ENCODE assay signal across 20 cellular contexts in genomic region chr10:96846926-96847325, GRCh38. TPM values are rescaled to one million over a fixed set of nuclear protein-coding genes. Genes with fewer than 3 reads are reported as not detected.
DNase-seq lines count a peak whose midpoint lies in the region; ATAC-seq, FAIRE-seq and TF ChIP-seq lines count a peak whose summit lies in the region.
"Had no signal": no experiment of that assay in that cellular context is flagged by ENCODE, and none has a peak within 500 bp of the region (broad histone marks: within the 10 kb centered on the region; RNA-seq: fewer than 3 reads in every experiment).

No MANE protein-coding gene starts in this region.

- ATAC-seq in PC-3 (no peak), GM21360 (IDR thresholded peaks at IDR 0.05; ENCODE audit: unreplicated experiment) (no peak), HepG2 (no peak)
- no peak for ATAC-seq in activated naive CD4-positive, alpha-beta T cell treated with anti-CD3 and anti-CD28 coated beads, Interleukin-2, amount 50 U/mL, for 72 hours

- H4K20me1 ChIP-seq in PC-3 (ENCODE audit: low read length) (peaks cover 37% of the 10 kb centered on the region), HepG2 (ENCODE audit: insufficient read depth, low read length) (peaks cover 17% of the 10 kb centered on the region)

- H3K27me3 Mint-ChIP-seq in CD14-positive monocyte (ENCODE audit: low read depth in 3 of 3) (no peaks in the 10 kb centered on the region), endodermal cell (ENCODE audit: insufficient read depth) (no peaks in the 10 kb centered on the region)

- H3K27me3 ChIP-seq in PC-3 (ENCODE audit: low read length), result no peaks in the 10 kb centered on the region
- no peaks in the 10 kb centered on the region for H3K27me3 ChIP-seq in endodermal cell (ENCODE audit: control insufficient read depth, insufficient read depth, low read length, poor library complexity, severe bottlenecking)
- no peaks in the 10 kb centered on the region for H3K27me3 ChIP-seq in prostate gland (replicated peaks; ENCODE audit: insufficient read depth)
- no peaks in the 10 kb centered on the region for H3K27me3 ChIP-seq in HepG2 (ENCODE audit: control insufficient read depth in 1 of 2, insufficient read depth in 2 of 2, low read length in 2 of 2)
- H3K27me3 ChIP-seq: BLaER1 treated with 17β-estradiol and CSF1 and Interleukin-3, amounts not matched to agents 10 nM and 100 nM; SJCRH30 had no signal

- H3K4me1 ChIP-seq in PC-3 (ENCODE audit: insufficient read depth, low read length) (peaks cover 29% of the 10 kb centered on the region), endodermal cell (ENCODE audit: control insufficient read depth, insufficient read depth, low read length) (no peaks in the 10 kb centered on the region), prostate gland (replicated peaks) (peaks cover 15% of the 10 kb centered on the region), HepG2 (ENCODE audit: insufficient read depth, low read length) (peaks cover 70% of the 10 kb centered on the region)
- H3K4me1 ChIP-seq: SJCRH30 had no signal

- no peak for TF ChIP-seq EP300 in HepG2 (IDR thresholded peaks at IDR 0.05; ENCODE audit: low read depth in 2 of 2, low read length in 2 of 2)
- no peak for TF ChIP-seq EP300 in HepG2 (CRISPR knock-in tag; IDR thresholded peaks at IDR 0.05; ENCODE audit: borderline replicate concordance)

- H3K4me1 Mint-ChIP-seq in CD14-positive monocyte (peaks cover 24% of the 10 kb centered on the region), endodermal cell (peaks cover 8% of the 10 kb centered on the region)

- no peaks in the 10 kb centered on the region for H3F3A ChIP-seq in PC-3 (ENCODE audit: low read length, unreplicated experiment)

- TF ChIP-seq CTCF in CD14-positive monocyte (IDR thresholded peaks at IDR 0.05) (no peak), PC-3 (conservative IDR thresholded peaks at IDR 0.05; ENCODE audit: low read depth, low read length) (no peak), endodermal cell (conservative IDR thresholded peaks at IDR 0.05) (no peak), prostate gland (IDR thresholded peaks at IDR 0.05) (no peak), HepG2 (CRISPR knock-in tag; IDR thresholded peaks at IDR 0.05) (no peak)

- peak overlapping the region; percentile 52 for H3K4me2 ChIP-seq in PC-3 (ENCODE audit: low read length)
- no peak overlapping the region for H3K4me2 ChIP-seq in HepG2 (ENCODE audit: low read depth, low read length)

- H3K9me3 ChIP-seq in PC-3 (ENCODE audit: low read length), result no peaks in the 10 kb centered on the region
- no peaks in the 10 kb centered on the region for H3K9me3 ChIP-seq in endodermal cell (ENCODE audit: control insufficient read depth, low read length)
- no peaks in the 10 kb centered on the region for H3K9me3 ChIP-seq in prostate gland
- no peaks in the 10 kb centered on the region for H3K9me3 ChIP-seq in HepG2 (ENCODE audit: low read length)
- H3K9me3 ChIP-seq: Caco-2, SJCRH30 had no signal

- no peaks in the 10 kb centered on the region for H3K36me3 ChIP-seq in PC-3 (ENCODE audit: low read depth, low read length)
- H3K36me3 ChIP-seq in endodermal cell (ENCODE audit: control insufficient read depth, insufficient read depth, low read length), result peaks cover 10% of the 10 kb centered on the region
- H3K36me3 ChIP-seq in prostate gland, result no peaks in the 10 kb centered on the region
- H3K36me3 ChIP-seq in HepG2 (replicated peaks in 1 of 2; ENCODE audit: control insufficient read depth in 1 of 2, insufficient read depth in 2 of 2, low read length in 2 of 2), result peaks cover 0 to 2% of the 10 kb centered on the region in 2 experiments; a peak in 4 of 5 replicates
- H3K36me3 ChIP-seq: SJCRH30 had no signal

- no peaks in the 10 kb centered on the region for H3K9me3 Mint-ChIP-seq in CD14-positive monocyte
- no peaks in the 10 kb centered on the region for H3K9me3 Mint-ChIP-seq in endodermal cell
- H3K9me3 Mint-ChIP-seq in activated naive CD4-positive, alpha-beta T cell treated with anti-CD3 and anti-CD28 coated beads, Interleukin-2, amount 50 U/mL, for 72 hours, result no peaks in the 10 kb centered on the region

- no peak for FAIRE-seq in HepG2 (lab: Jason Lieb, UNC)
- FAIRE-seq: A204.1 had no signal

- WGBS in endodermal cell (ENCODE audit: insufficient coverage in 1 of 2, insufficient read length in 1 of 2), 2 experiments, result 96 to 97% methylated on average over 4 to 5 of the region's 5 CpGs
- 85% methylated on average over 5 of the region's 5 CpGs for WGBS in prostate gland
- WGBS in HepG2 (ENCODE audit: low lambda C conversion rate), result 97% methylated on average over 5 of the region's 5 CpGs

- H3K27ac ChIP-seq in PC-3 (ENCODE audit: low read length), result 0 out of 2 replicates have a peak overlapping the region, but pooled peaks have one; percentile 7
- H3K27ac ChIP-seq in endodermal cell (ENCODE audit: low read depth, low read length), result no peak overlapping the region
- H3K27ac ChIP-seq in prostate gland, result peak overlapping the region; percentile 37 to 58
- no peak overlapping the region for H3K27ac ChIP-seq in HepG2 (ENCODE audit: extremely low read length, insufficient read depth, low read length)
- H3K27ac ChIP-seq: BLaER1 treated with 17β-estradiol and CSF1 and Interleukin-3, amounts not matched to agents 10 nM and 100 nM; RWPE1; SJCRH30 had no signal

- H3K36me3 Mint-ChIP-seq in CD14-positive monocyte (peaks cover 13 to 20% of the 10 kb centered on the region in 2 donors), endodermal cell (ENCODE audit: low read depth) (peaks cover 21% of the 10 kb centered on the region)
- H3K36me3 Mint-ChIP-seq in activated naive CD4-positive, alpha-beta T cell treated with anti-CD3 and anti-CD28 coated beads, Interleukin-2, amount 50 U/mL, for 72 hours, result peaks cover 5 to 23% of the 10 kb centered on the region in 2 donors

- H3K27ac Mint-ChIP-seq in CD14-positive monocyte (peak overlapping the region in 5 of 7 donors; percentile 16 to 82 (median 69)), endodermal cell (peak overlapping the region; percentile 23)
- no peak overlapping the region for H3K27ac Mint-ChIP-seq in activated naive CD4-positive, alpha-beta T cell treated with anti-CD3 and anti-CD28 coated beads, Interleukin-2, amount 50 U/mL, for 72 hours

- CTCF ChIA-PET in PC-3 (lab: Charles Lee), result no interaction called here
- CTCF ChIA-PET in HepG2 (lab: Yijun Ruan, JAX; ENCODE audit: low intra/inter-chr PET ratio, low total read pairs), result no interaction called here

- POLR2A ChIA-PET in PC-3 (lab: Charles Lee; ENCODE audit: unreplicated experiment), result no interaction called here
- POLR2A ChIA-PET in HepG2 (lab: Yijun Ruan, JAX), result no interaction called here

- no peak overlapping the region for H3K4me3 ChIP-seq in PC-3 (ENCODE audit: low read length)
- no peak overlapping the region for H3K4me3 ChIP-seq in endodermal cell (ENCODE audit: low read length)
- no peak overlapping the region for H3K4me3 ChIP-seq in prostate gland
- no peak overlapping the region for H3K4me3 ChIP-seq in HepG2 (replicated peaks in 1 of 3; ENCODE audit: insufficient read depth in 1 of 3, low read depth in 2 of 3, low read length in 3 of 3)
- H3K4me3 ChIP-seq: BLaER1 treated with 17β-estradiol and CSF1 and Interleukin-3, amounts not matched to agents 10 nM and 100 nM; SJCRH30 had no signal

- H3K79me2 ChIP-seq in PC-3 (ENCODE audit: low read length) (peaks cover 96% of the 10 kb centered on the region), HepG2 (ENCODE audit: insufficient read depth, low read length) (peaks cover 94% of the 10 kb centered on the region)

- no peaks in the 10 kb centered on the region for H3K9me2 ChIP-seq in PC-3 (replicated peaks; ENCODE audit: low read length)

- H3K9ac ChIP-seq in PC-3 (ENCODE audit: low read length), result no peak overlapping the region
- H3K9ac ChIP-seq in endodermal cell (ENCODE audit: extremely low read depth, low read length, poor library complexity, severe bottlenecking), result no peak overlapping the region
- no peak overlapping the region for H3K9ac ChIP-seq in HepG2 (ENCODE audit: insufficient read depth, low read depth, low read length)

- in situ Hi-C loops in HepG2 (cut with HindIII; ENCODE audit: extremely low pct_ligation_motif_present, low pct_unique_long_range_greater_than_20kb), result no loop called here

- H2AFZ ChIP-seq in PC-3 (ENCODE audit: low read length), result no peak overlapping the region
- H2AFZ ChIP-seq in HepG2 (ENCODE audit: low read length), result no peak overlapping the region

- TF ChIP-seq POLR2A in prostate gland (IDR thresholded peaks at IDR 0.05), result no peak
- no peak for TF ChIP-seq POLR2A in HepG2 (IDR thresholded peaks at IDR 0.05; ENCODE audit: insufficient read depth in 1 of 2, low read depth in 2 of 2, low read length in 2 of 2)

- no peak for TF ChIP-seq RAD21 in HepG2 (CRISPR knock-in tag; IDR thresholded peaks at IDR 0.05)

- no TSS peak for BruUV-seq in PC-3 (replicated peaks; lab: Mats Ljungman, UMichigan)
- no TSS peak for BruUV-seq in HepG2 (replicated peaks; lab: Mats Ljungman, UMichigan)

- intact Hi-C loops in CD14-positive monocyte (cut with micrococcal nuclease), result no loop called here
- intact Hi-C loops in PC-3 (cut with micrococcal nuclease), result no loop called here
- intact Hi-C loops in prostate gland (cut with DNase I), result no loop called here
- intact Hi-C loops in HepG2 (cut with micrococcal nuclease; ENCODE audit: unreplicated experiment), result no loop called here

- DNase-seq in CD14-positive monocyte (ENCODE audit: low spot score), result no peak
- no peak for DNase-seq in PC-3
- no peak for DNase-seq in endodermal cell
- no peak for DNase-seq in prostate gland (ENCODE audit: low spot score)
- DNase-seq in NCI-H446 (lab: John Stamatoyannopoulos, UW), result no peak
- no peak for DNase-seq in HepG2 (ENCODE audit: low spot score)
- DNase-seq in activated naive CD4-positive, alpha-beta T cell treated with anti-CD3 and anti-CD28 coated beads, Interleukin-2, amount 50 U/mL, for 72 hours (ENCODE audit: low spot score in 2 of 2), result no peak
- DNase-seq: Caco-2; EL; IMR-90; NCI-H1105 treated with DMSO at 0.1 percent for 48 hours; NCI-H187; NCI-H446 treated with DMSO at 0.1 percent for 48 hours; NK-92 treated with Interleukin-12 subunit alpha and Interleukin-12 subunit beta, amount 100 ng/mL, for 24 hours; OCI-M1; SJCRH30 had no signal

- H3K4me3 Mint-ChIP-seq in CD14-positive monocyte (no peak overlapping the region), endodermal cell (no peak overlapping the region)

RNA-seq across cellular contexts. Expression of gene LCOR, which starts 14.8 kb away (rescaled TPM):
- polyA plus RNA-seq in CD14-positive monocyte, result 10 to 100 TPM in 1 of 2 donors, 1 to 10 TPM in 1; 10.0 to 11.8 TPM
- total RNA-seq in PC-3 (2014; rRNA removed), result 10.5 and 21.0 TPM in 2 replicates
- total RNA-seq in endodermal cell, result 10 to 100 TPM; 36.9 to 43.3 TPM
- polyA plus RNA-seq in endodermal cell (2013, experiment 1 of 2), result 16.6 TPM
- polyA plus RNA-seq in endodermal cell (2013, experiment 2 of 2), result 19.4 TPM
- 10 to 100 TPM; 32.8 to 40.0 TPM for total RNA-seq in prostate gland
- 23.7 and 42.0 TPM in 2 replicates for total RNA-seq in HepG2 (2016; rRNA removed; fragmentation: Illumina TruSeq; extraction: Trizol)
- total RNA-seq in HepG2 (2016; cell fraction: cytosol; rRNA removed; fragmentation: Illumina TruSeq; extraction: Trizol; ENCODE audit: low read depth), result 14.6 and 17.2 TPM in 2 replicates
- total RNA-seq in HepG2 (2016; cell fraction: insoluble cytoplasmic fraction; rRNA removed; fragmentation: Illumina TruSeq; extraction: Trizol), result 20.6 and 37.9 TPM in 2 replicates
- total RNA-seq in HepG2 (2016; cell fraction: membrane; rRNA removed; fragmentation: Illumina TruSeq; extraction: Trizol), result 11.7 and 11.8 TPM in 2 replicates
- 36.1 and 39.0 TPM in 2 replicates for total RNA-seq in HepG2 (2016; cell fraction: nucleus; rRNA removed; fragmentation: Illumina TruSeq; extraction: Trizol)
- polyA plus RNA-seq in HepG2 (2011; rRNA removed), result 11.3 and 12.4 TPM in 2 replicates
- 4.5 and 6.9 TPM in 2 replicates for polyA plus RNA-seq in HepG2 (2011; cell fraction: cytosol; rRNA removed)
- polyA plus RNA-seq in HepG2 (2011; cell fraction: nucleus; rRNA removed), result 10.7 and 11.7 TPM in 2 replicates
- polyA plus RNA-seq in HepG2 (2012), result 16.3 and 18.9 TPM in 2 replicates
- polyA plus RNA-seq in HepG2 (2016; cell fraction: cytosol; fragmentation: Illumina TruSeq; extraction: Trizol; ENCODE audit: low read depth), result 0.26 and 1.4 TPM in 2 replicates
- 15.9 and 16.4 TPM in 2 replicates for polyA plus RNA-seq in HepG2 (2016; cell fraction: insoluble cytoplasmic fraction; fragmentation: Illumina TruSeq; extraction: Trizol; ENCODE audit: low read depth)
- 1.9 TPM in 2 replicates for polyA plus RNA-seq in HepG2 (2016; cell fraction: membrane; fragmentation: Illumina TruSeq; extraction: Trizol; ENCODE audit: low read depth)
- 16.7 and 17.4 TPM in 2 replicates for polyA plus RNA-seq in HepG2 (2016; cell fraction: nucleus; fragmentation: Illumina TruSeq; extraction: Trizol; ENCODE audit: insufficient read depth, low read depth)
- polyA minus RNA-seq in HepG2 (2011; rRNA and poly(A)+ RNA removed; ENCODE audit: low replicate concordance), result 25.3 and 37.1 TPM in 2 replicates
- polyA minus RNA-seq in HepG2 (2011; cell fraction: cytosol; rRNA and poly(A)+ RNA removed), result 37.0 and 39.8 TPM in 2 replicates
- polyA minus RNA-seq in HepG2 (2011; cell fraction: nucleus; rRNA and poly(A)+ RNA removed), result 115 and 122 TPM in 2 replicates
- total RNA-seq in activated naive CD4-positive, alpha-beta T cell treated with anti-CD3 and anti-CD28 coated beads, Interleukin-2, amount 50 U/mL, for 72 hours, result 10 to 100 TPM; 27.1 to 30.0 TPM

Comparison
In these comparisons a context has a peak if more than half of its experiments do, and no peak if none do; other contexts are left out.
1. H3K27ac Mint-ChIP-seq: peak in CD14-positive monocyte (5 of 7) and endodermal cell (single experiment); none in activated naive CD4-positive, alpha-beta T cell treated with anti-CD3 and anti-CD28 coated beads, Interleukin-2, amount 50 U/mL, for 72 hours (0 of 2).
2. H3K27ac ChIP-seq: peak in PC-3 (single experiment) and prostate gland (2 of 2); none in endodermal cell (single experiment) and HepG2 (single experiment).